Comparison of ENCODE assay signal across 17 cellular contexts in genomic region chr16:1471569-1472194, GRCh38. TPM values are rescaled to one million over a fixed set of nuclear protein-coding genes. Genes with fewer than 3 reads are reported as not detected.
DNase-seq lines count a peak whose midpoint lies in the region; ATAC-seq and TF ChIP-seq lines count a peak whose summit lies in the region.
"Had no signal": no experiment of that assay in that cellular context is flagged by ENCODE, and none has a peak within 500 bp of the region (broad histone marks: within the 10 kb centered on the region; RNA-seq: fewer than 3 reads in every experiment).

No MANE protein-coding gene starts in this region.

- TF ChIP-seq CTCF in endodermal cell (conservative IDR thresholded peaks at IDR 0.05) (no peak), progenitor cell of endocrine pancreas (IDR thresholded peaks at IDR 0.05; ENCODE audit: unreplicated experiment) (no peak)

- peak; percentile 53 for DNase-seq in COLO829 (ENCODE audit: low spot score)
- no peak for DNase-seq in endodermal cell
- no peak for DNase-seq in progenitor cell of endocrine pancreas (ENCODE audit: low spot score, unreplicated experiment)
- no peak for DNase-seq in AG08395 (ENCODE audit: low spot score)
- DNase-seq in DMS114 treated with DMSO at 0.1 percent for 48 hours (lab: John Stamatoyannopoulos, UW; ENCODE audit: unreplicated experiment) = no peak
- DNase-seq in stimulated activated CD4-positive, alpha-beta T cell treated with anti-CD3 and anti-CD28 coated beads, Interleukin-2, amount 100 ng/mL, for 24 hours = no peak
- DNase-seq: C1 segment of cervical spinal cord; effector CD4-positive, alpha-beta T cell; NCI-H1105 treated with DMSO at 0.1 percent for 48 hours; NCI-H226; occipital lobe had no signal

- H3K27me3 Mint-ChIP-seq in IgD-negative memory B cell (no peaks in the 10 kb centered on the region), endodermal cell (ENCODE audit: insufficient read depth) (peaks cover 3% of the 10 kb centered on the region), progenitor cell of endocrine pancreas (no peaks in the 10 kb centered on the region)
- H3K27me3 Mint-ChIP-seq: activated naive CD4-positive, alpha-beta T cell treated with anti-CD3 and anti-CD28 coated beads, Interleukin-2, amount 50 U/mL, for 24 hours had no signal

- 95% methylated on average over 21 to 26 of the region's 26 CpGs for WGBS in endodermal cell (ENCODE audit: insufficient coverage in 1 of 2, insufficient read length in 1 of 2), 2 experiments

- H3K36me3 Mint-ChIP-seq in IgD-negative memory B cell (peaks cover 2% of the 10 kb centered on the region), endodermal cell (ENCODE audit: low read depth) (peaks cover 1% of the 10 kb centered on the region), progenitor cell of endocrine pancreas (ENCODE audit: insufficient read depth) (no peaks in the 10 kb centered on the region)

- H3K9me3 ChIP-seq in endodermal cell (ENCODE audit: control insufficient read depth, low read length) = no peaks in the 10 kb centered on the region

- H3K27ac Mint-ChIP-seq in IgD-negative memory B cell (peak overlapping the region; percentile 89 to 92 (median 91)), endodermal cell (peak overlapping the region; percentile 11), progenitor cell of endocrine pancreas (peak overlapping the region; percentile 86)
- H3K27ac Mint-ChIP-seq: activated naive CD4-positive, alpha-beta T cell treated with anti-CD3 and anti-CD28 coated beads, Interleukin-2, amount 50 U/mL, for 24 hours had no signal

- H3K27me3 ChIP-seq in endodermal cell (ENCODE audit: control insufficient read depth, insufficient read depth, low read length, poor library complexity, severe bottlenecking) = no peaks in the 10 kb centered on the region

- no peaks in the 10 kb centered on the region for H3K36me3 ChIP-seq in endodermal cell (ENCODE audit: control insufficient read depth, insufficient read depth, low read length)

- no peak overlapping the region for H3K27ac ChIP-seq in endodermal cell (ENCODE audit: low read depth, low read length)

- no peak for ATAC-seq in HG03460 (IDR thresholded peaks at IDR 0.05; ENCODE audit: unreplicated experiment)

- H3K9me3 Mint-ChIP-seq in IgD-negative memory B cell = no peaks in the 10 kb centered on the region
- H3K9me3 Mint-ChIP-seq in endodermal cell = peaks cover 12% of the 10 kb centered on the region
- H3K9me3 Mint-ChIP-seq in progenitor cell of endocrine pancreas (ENCODE audit: low read depth) = no peaks in the 10 kb centered on the region
- H3K9me3 Mint-ChIP-seq: activated naive CD4-positive, alpha-beta T cell treated with anti-CD3 and anti-CD28 coated beads, Interleukin-2, amount 50 U/mL, for 24 hours had no signal

- no peak overlapping the region for H3K9ac ChIP-seq in endodermal cell (ENCODE audit: extremely low read depth, low read length, poor library complexity, severe bottlenecking)

- H3K4me1 Mint-ChIP-seq in IgD-negative memory B cell (peaks cover 17 to 43% (median 35%) of the 10 kb centered on the region in 3 donors), endodermal cell (peaks cover 4% of the 10 kb centered on the region), progenitor cell of endocrine pancreas (ENCODE audit: low read depth) (peaks cover 8% of the 10 kb centered on the region)

- H3K4me3 Mint-ChIP-seq in IgD-negative memory B cell (peak overlapping the region; percentile 18 to 86 (median 69)), endodermal cell (no peak overlapping the region), progenitor cell of endocrine pancreas (ENCODE audit: low read depth) (no peak overlapping the region)

- no peak overlapping the region for H3K4me3 ChIP-seq in endodermal cell (ENCODE audit: low read length)
- H3K4me3 ChIP-seq: lung had no signal

- no peaks in the 10 kb centered on the region for H3K4me1 ChIP-seq in endodermal cell (ENCODE audit: control insufficient read depth, insufficient read depth, low read length)

RNA-seq across cellular contexts. Expression of gene CLCN7, which starts 3.1 kb away (rescaled TPM):
- 102 TPM for polyA plus RNA-seq in IgD-negative memory B cell
- total RNA-seq in endodermal cell (10 to 100 TPM; 94.4 to 96.7 TPM), progenitor cell of endocrine pancreas (85.3 and 89.4 TPM in 2 replicates)
- polyA plus RNA-seq in endodermal cell (2013, experiment 1 of 2) = 47.6 TPM
- 47.0 TPM for polyA plus RNA-seq in endodermal cell (2013, experiment 2 of 2)

RNA-seq across cellular contexts. Expression of gene PTX4, which starts 17.1 kb away (rescaled TPM):
- polyA plus RNA-seq in IgD-negative memory B cell = not detected
- not detected for total RNA-seq in endodermal cell
- not detected for polyA plus RNA-seq in endodermal cell (2013, experiment 1 of 2)
- polyA plus RNA-seq in endodermal cell (2013, experiment 2 of 2) = not detected
- not detected in 2 replicates for total RNA-seq in progenitor cell of endocrine pancreas
- total RNA-seq: occipital lobe, temporal lobe had no signal

RNA-seq across cellular contexts. Expression of gene TELO2, which starts 21.5 kb away (rescaled TPM):
- 37.4 TPM for polyA plus RNA-seq in IgD-negative memory B cell
- total RNA-seq in endodermal cell = 10 to 100 TPM; 85.0 to 91.7 TPM
- 41.8 TPM for polyA plus RNA-seq in endodermal cell (2013, experiment 1 of 2)
- polyA plus RNA-seq in endodermal cell (2013, experiment 2 of 2) = 36.9 TPM
- 73.4 and 77.2 TPM in 2 replicates for total RNA-seq in progenitor cell of endocrine pancreas

RNA-seq across cellular contexts. Expression of gene CCDC154, which starts 27.3 kb away (rescaled TPM):
- polyA plus RNA-seq in IgD-negative memory B cell = 1.5 TPM
- total RNA-seq in endodermal cell = 1 to 10 TPM; 1.9 to 2.2 TPM
- polyA plus RNA-seq in endodermal cell (2013, experiment 1 of 2) = 2.2 TPM
- polyA plus RNA-seq in endodermal cell (2013, experiment 2 of 2) = 1.9 TPM
- total RNA-seq in progenitor cell of endocrine pancreas = 4.8 and 5.7 TPM in 2 replicates

RNA-seq across cellular contexts. Expression of gene PERCC1, which starts 40.8 kb away (rescaled TPM):
- not detected for polyA plus RNA-seq in IgD-negative memory B cell
- total RNA-seq in endodermal cell (under 1 TPM; 0.51 to 0.79 TPM), progenitor cell of endocrine pancreas (7.1 and 7.6 TPM in 2 replicates)
- polyA plus RNA-seq in endodermal cell (2013, experiment 1 of 2) = not detected
- polyA plus RNA-seq in endodermal cell (2013, experiment 2 of 2) = not detected
- total RNA-seq: bronchial epithelial cell, occipital lobe, temporal lobe had no signal

Comparison
In these comparisons a context has a peak if more than half of its experiments do, and no peak if none do; other contexts are left out.
1. H3K27ac Mint-ChIP-seq: peak in every context shown above with its lines; median percentile 91 in IgD-negative memory B cell; 86 in progenitor cell of endocrine pancreas; 11 in endodermal cell.
2. H3K4me3 Mint-ChIP-seq: peak in IgD-negative memory B cell (4 of 4); none in endodermal cell (single experiment) and progenitor cell of endocrine pancreas (single experiment).